Comparison of ENCODE assay signal across 14 cellular contexts in genomic region chr12:123337053-123337452, GRCh38. TPM values are rescaled to one million over a fixed set of nuclear protein-coding genes. Genes with fewer than 3 reads are reported as not detected.
DNase-seq lines count a peak whose midpoint lies in the region; ATAC-seq and TF ChIP-seq lines count a peak whose summit lies in the region.
"Had no signal": no experiment of that assay in that cellular context is flagged by ENCODE, and none has a peak within 500 bp of the region (broad histone marks: within the 10 kb centered on the region; RNA-seq: fewer than 3 reads in every experiment).

No MANE protein-coding gene starts in this region.

- peak overlapping the region; percentile 8 to 44 for H3K27ac Mint-ChIP-seq in natural killer cell treated with Interleukin-12 subunit alpha and Interleukin-12 subunit beta and Interleukin-15 and Interleukin-18, amount 100 ng/mL, for 72 hours
- H3K27ac Mint-ChIP-seq in natural killer cell (peak overlapping the region in 1 of 2 donors; percentile 62), memory B cell (peak overlapping the region; percentile 73)
- peak overlapping the region; percentile 46 for H3K27ac Mint-ChIP-seq in central memory CD8-positive, alpha-beta T cell (ENCODE audit: low read depth)

- TF ChIP-seq EP300 in stomach (IDR thresholded peaks at IDR 0.05) = no peak

- H3K27ac ChIP-seq in stomach = no peak overlapping the region
- H3K27ac ChIP-seq in colonic mucosa = no peak overlapping the region
- H3K27ac ChIP-seq: BLaER1 treated with 17β-estradiol and CSF1 and Interleukin-3, amounts not matched to agents 10 nM and 100 nM; PC-9 had no signal

- H3K4me1 ChIP-seq in stomach (no peaks in the 10 kb centered on the region), colonic mucosa (no peaks in the 10 kb centered on the region)
- H3K4me1 ChIP-seq: BLaER1 treated with 17β-estradiol and CSF1 and Interleukin-3, amounts not matched to agents 10 nM and 100 nM had no signal

- no peaks in the 10 kb centered on the region for H3K9me3 Mint-ChIP-seq in natural killer cell treated with Interleukin-12 subunit alpha and Interleukin-12 subunit beta and Interleukin-15 and Interleukin-18, amount 100 ng/mL, for 72 hours
- H3K9me3 Mint-ChIP-seq in natural killer cell (no peaks in the 10 kb centered on the region), memory B cell (no peaks in the 10 kb centered on the region)
- no peaks in the 10 kb centered on the region for H3K9me3 Mint-ChIP-seq in central memory CD8-positive, alpha-beta T cell

- H3K4me3 ChIP-seq in stomach (no peak overlapping the region), colonic mucosa (no peak overlapping the region)
- H3K4me3 ChIP-seq: BLaER1 treated with 17β-estradiol and CSF1 and Interleukin-3, amounts not matched to agents 10 nM and 100 nM; PC-9 had no signal

- no peaks in the 10 kb centered on the region for H3K27me3 Mint-ChIP-seq in natural killer cell treated with Interleukin-12 subunit alpha and Interleukin-12 subunit beta and Interleukin-15 and Interleukin-18, amount 100 ng/mL, for 72 hours
- H3K27me3 Mint-ChIP-seq in natural killer cell (ENCODE audit: low read depth in 2 of 2) = no peaks in the 10 kb centered on the region
- no peaks in the 10 kb centered on the region for H3K27me3 Mint-ChIP-seq in central memory CD8-positive, alpha-beta T cell
- no peaks in the 10 kb centered on the region for H3K27me3 Mint-ChIP-seq in memory B cell

- H3K36me3 ChIP-seq in stomach (peaks cover 23 to 97% (median 95%) of the 10 kb centered on the region in 4 donors), colonic mucosa (peaks cover 7% of the 10 kb centered on the region)

- intact Hi-C loops in natural killer cell (cut with micrococcal nuclease) = no loop called here
- intact Hi-C loops in stomach (cut with DNase I; ENCODE audit: low total_unique reads) = no loop called here
- intact Hi-C loops in colonic mucosa (cut with DNase I) = no loop called here

- WGBS in stomach, 5 donors = 68 to 87% (median 79%) methylated on average over 4 of the region's 4 CpGs

- TF ChIP-seq CTCF in natural killer cell (IDR thresholded peaks at IDR 0.05) (no peak), stomach (IDR thresholded peaks at IDR 0.05) (no peak), colonic mucosa (IDR thresholded peaks at IDR 0.05) (no peak)

- H3K27me3 ChIP-seq in stomach (no peaks in the 10 kb centered on the region), colonic mucosa (no peaks in the 10 kb centered on the region)
- H3K27me3 ChIP-seq: BLaER1 treated with 17β-estradiol and CSF1 and Interleukin-3, amounts not matched to agents 10 nM and 100 nM had no signal

- no peak for ATAC-seq in natural killer cell treated with Interleukin-12 subunit alpha and Interleukin-12 subunit beta and Interleukin-15 and Interleukin-18, amount 100 ng/mL, for 72 hours
- no peak for ATAC-seq in natural killer cell
- ATAC-seq in central memory CD8-positive, alpha-beta T cell (replicated peaks; ENCODE audit: extremely low read depth, poor library complexity, severe bottlenecking) = no peak
- ATAC-seq in memory B cell (ENCODE audit: low read depth) = no peak

- peaks cover 23% of the 10 kb centered on the region for H3K36me3 Mint-ChIP-seq in natural killer cell treated with Interleukin-12 subunit alpha and Interleukin-12 subunit beta and Interleukin-15 and Interleukin-18, amount 100 ng/mL, for 72 hours
- H3K36me3 Mint-ChIP-seq in natural killer cell (peaks cover 7% of the 10 kb centered on the region), memory B cell (peaks cover 26% of the 10 kb centered on the region)
- H3K36me3 Mint-ChIP-seq in central memory CD8-positive, alpha-beta T cell (ENCODE audit: insufficient read depth) = peaks cover 52% of the 10 kb centered on the region

- H3K9ac ChIP-seq in colonic mucosa (ENCODE audit: low read depth in 2 of 2, low read length in 2 of 2) = no peak overlapping the region

- peaks cover 17 to 29% of the 10 kb centered on the region in 2 donors for H3K4me1 Mint-ChIP-seq in natural killer cell treated with Interleukin-12 subunit alpha and Interleukin-12 subunit beta and Interleukin-15 and Interleukin-18, amount 100 ng/mL, for 72 hours (ENCODE audit: low read depth in 2 of 2)
- H3K4me1 Mint-ChIP-seq in natural killer cell = peaks cover 15 to 24% of the 10 kb centered on the region in 2 donors
- H3K4me1 Mint-ChIP-seq in central memory CD8-positive, alpha-beta T cell = peaks cover 19% of the 10 kb centered on the region
- H3K4me1 Mint-ChIP-seq in memory B cell = peaks cover 16% of the 10 kb centered on the region

- no peak for DNase-seq in natural killer cell treated with Interleukin-12 subunit alpha and Interleukin-12 subunit beta and Interleukin-15 and Interleukin-18, amount 100 ng/mL, for 72 hours (ENCODE audit: low spot score)
- DNase-seq in natural killer cell (no peak), memory B cell (ENCODE audit: low spot score in 2 of 2) (no peak), anterior cingulate cortex (lab: John Stamatoyannopoulos, UW) (no peak), stomach (no peak), colonic mucosa (no peak)
- DNase-seq in central memory CD8-positive, alpha-beta T cell (ENCODE audit: low spot score in 2 of 2) = no peak
- DNase-seq: GF-D8, GOT3, NCI-H1417 treated with DMSO at 0.1 percent for 48 hours, NCI-H1930, NCI-H774, PC-9 had no signal

- H3K9me3 ChIP-seq in stomach = no peaks in the 10 kb centered on the region
- H3K9me3 ChIP-seq in colonic mucosa = no peaks in the 10 kb centered on the region
- H3K9me3 ChIP-seq: BLaER1 treated with 17β-estradiol and CSF1 and Interleukin-3, amounts not matched to agents 10 nM and 100 nM had no signal

- H3K4me3 Mint-ChIP-seq in natural killer cell treated with Interleukin-12 subunit alpha and Interleukin-12 subunit beta and Interleukin-15 and Interleukin-18, amount 100 ng/mL, for 72 hours = no peak overlapping the region
- no peak overlapping the region for H3K4me3 Mint-ChIP-seq in natural killer cell
- H3K4me3 Mint-ChIP-seq in central memory CD8-positive, alpha-beta T cell = no peak overlapping the region
- H3K4me3 Mint-ChIP-seq in memory B cell = no peak overlapping the region

- TF ChIP-seq POLR2A in stomach (IDR thresholded peaks at IDR 0.05) = no peak

RNA-seq across cellular contexts. Expression of gene SBNO1, which starts 27.6 kb away (rescaled TPM):
- 10 to 100 TPM; 44.8 to 49.0 TPM for total RNA-seq in natural killer cell treated with Interleukin-12 subunit alpha and Interleukin-12 subunit beta and Interleukin-15 and Interleukin-18, amount 100 ng/mL, for 72 hours
- total RNA-seq in natural killer cell (10 to 100 TPM; 30.7 to 40.3 (median 34.3) TPM), stomach (10 to 100 TPM in 4 of 5 donors, 1 to 10 TPM in 1; 6.4 to 35.6 (median 17.7) TPM), colonic mucosa (10 to 100 TPM; 36.5 to 37.3 TPM)
- 1 to 10 TPM; 3.4 to 4.1 (median 3.6) TPM for polyA plus RNA-seq in stomach

RNA-seq across cellular contexts. Expression of gene KMT5A, which starts 46.9 kb away (rescaled TPM):
- 10 to 100 TPM; 67.2 to 95.6 TPM for total RNA-seq in natural killer cell treated with Interleukin-12 subunit alpha and Interleukin-12 subunit beta and Interleukin-15 and Interleukin-18, amount 100 ng/mL, for 72 hours
- total RNA-seq in natural killer cell (10 to 100 TPM; 24.9 to 50.2 (median 48.7) TPM), stomach (10 to 100 TPM; 22.8 to 64.6 (median 46.1) TPM), colonic mucosa (10 to 100 TPM; 38.2 to 59.3 TPM)
- 10 to 100 TPM; 16.5 to 20.4 (median 16.6) TPM for polyA plus RNA-seq in stomach
